30 cellular contexts compared by ENCODE assay signal in genomic region chr11:111358038-111359001, GRCh38. TPM values are rescaled to one million over a fixed set of nuclear protein-coding genes. Genes with fewer than 3 reads are reported as not detected.
DNase-seq lines count a peak whose midpoint lies in the region; ATAC-seq and TF ChIP-seq lines count a peak whose summit lies in the region.
"Had no signal": no experiment of that assay in that cellular context is flagged by ENCODE, and none has a peak within 500 bp of the region (broad histone marks: within the 10 kb centered on the region; RNA-seq: fewer than 3 reads in every experiment).

No MANE protein-coding gene starts in this region.

- no peaks in the 10 kb centered on the region for H4K20me1 ChIP-seq in OCI-LY1 (ENCODE audit: insufficient read depth, low read length)

- H3K18ac ChIP-seq in mesenchymal stem cell (ENCODE audit: low read depth in 1 of 2, low read length in 2 of 2) = no peak overlapping the region

- H4K8ac ChIP-seq in mesenchymal stem cell (ENCODE audit: low read length) = no peak overlapping the region

- peak; percentile 43 for DNase-seq in endodermal cell
- peak in 1 of 2 donors; percentile 28 for DNase-seq in stimulated activated effector memory CD8-positive, alpha-beta T cell treated with anti-CD3 and anti-CD28 coated beads, Interleukin-12 subunit alpha, Interleukin-12 subunit beta, amount 100 ng/mL, for 72 hours (ENCODE audit: low spot score in 2 of 2)
- no peak for DNase-seq in germinal center (ENCODE audit: low spot score)
- no peak for DNase-seq in caudate nucleus (lab: John Stamatoyannopoulos, UW)
- DNase-seq in GM20000 (ENCODE audit: low spot score) = no peak
- DNase-seq in mesenchymal stem cell = no peak
- DNase-seq: activated CD4-positive, alpha-beta T cell treated with anti-CD3 and anti-CD28 coated beads for 48 hours; activated CD8-positive, alpha-beta memory T cell treated with anti-CD3 and anti-CD28 coated beads for 24 hours; amniotic stem cell; DMS79 treated with DMSO at 0.1 percent for 48 hours; gastrocnemius medialis; GDM1; NCI-H1048; NCI-H1694; NCI-H2171; ovary; Right ventricle myocardium superior; stimulated activated naive CD4-positive, alpha-beta T cell; upper lobe of right lung had no signal

- no peak overlapping the region for H4K91ac ChIP-seq in mesenchymal stem cell (ENCODE audit: low read length)

- peak overlapping the region; percentile 40 for H3K9ac ChIP-seq in OCI-LY1 (ENCODE audit: low read length)
- H3K9ac ChIP-seq in endodermal cell (ENCODE audit: extremely low read depth, low read length, poor library complexity, severe bottlenecking) = no peak overlapping the region
- no peak overlapping the region for H3K9ac ChIP-seq in mesenchymal stem cell (ENCODE audit: low read length)

- H3K14ac ChIP-seq in mesenchymal stem cell (ENCODE audit: low read length in 2 of 2) = no peak overlapping the region

- H2BK5ac ChIP-seq in mesenchymal stem cell (ENCODE audit: low read depth, low read length, poor library complexity, severe bottlenecking) = no peak overlapping the region

- no peaks in the 10 kb centered on the region for H3K36me3 Mint-ChIP-seq in endodermal cell (ENCODE audit: low read depth)
- H3K36me3 Mint-ChIP-seq in stimulated activated effector memory CD8-positive, alpha-beta T cell treated with anti-CD3 and anti-CD28 coated beads, Interleukin-12 subunit alpha, Interleukin-12 subunit beta, amount 100 ng/mL, for 72 hours = no peaks in the 10 kb centered on the region
- H3K36me3 Mint-ChIP-seq: brain had no signal

- H3K9me3 ChIP-seq in OCI-LY1 (ENCODE audit: low read length) (no peaks in the 10 kb centered on the region), endodermal cell (ENCODE audit: control insufficient read depth, low read length) (no peaks in the 10 kb centered on the region), mesenchymal stem cell (ENCODE audit: control insufficient read depth, low read length) (no peaks in the 10 kb centered on the region)
- H3K9me3 ChIP-seq: gastrocnemius medialis, ovary, upper lobe of right lung had no signal

- H3K23ac ChIP-seq in mesenchymal stem cell (ENCODE audit: low read length in 2 of 2) = no peak overlapping the region

- no peaks in the 10 kb centered on the region for H3K9me2 ChIP-seq in OCI-LY1 (ENCODE audit: low read depth, low read length)

- no peak overlapping the region for H2BK120ac ChIP-seq in mesenchymal stem cell (ENCODE audit: low read depth, low read length)

- H3K27ac Mint-ChIP-seq in endodermal cell = no peak overlapping the region
- H3K27ac Mint-ChIP-seq in stimulated activated effector memory CD8-positive, alpha-beta T cell treated with anti-CD3 and anti-CD28 coated beads, Interleukin-12 subunit alpha, Interleukin-12 subunit beta, amount 100 ng/mL, for 72 hours = no peak overlapping the region
- H3K27ac Mint-ChIP-seq: brain had no signal

- WGBS in endodermal cell (ENCODE audit: insufficient coverage in 1 of 2, insufficient read length in 1 of 2), 2 experiments = 88 to 92% methylated on average over 21 to 22 of the region's 22 CpGs
- WGBS in mesenchymal stem cell = 78% methylated on average over 22 of the region's 22 CpGs

- no peak overlapping the region for H3K4ac ChIP-seq in mesenchymal stem cell (ENCODE audit: low read depth in 1 of 2, low read length in 2 of 2)

- H3K4me3 ChIP-seq in OCI-LY1 (ENCODE audit: low read depth, low read length, poor library complexity, severe bottlenecking) (peak overlapping the region; percentile 20), endodermal cell (ENCODE audit: low read length) (no peak overlapping the region), mesenchymal stem cell (ENCODE audit: insufficient read depth in 1 of 2, low read depth in 1 of 2, low read length in 2 of 2) (no peak overlapping the region)
- H3K4me3 ChIP-seq: gastrocnemius medialis, hepatocyte, ovary, upper lobe of right lung had no signal

- TF ChIP-seq CTCF in OCI-LY1 (IDR thresholded peaks at IDR 0.05; ENCODE audit: low read length) (no peak), endodermal cell (conservative IDR thresholded peaks at IDR 0.05) (no peak), GM20000 (IDR thresholded peaks at IDR 0.05; ENCODE audit: extremely low read depth, missing control alignments) (no peak)

- H3K4me3 Mint-ChIP-seq in endodermal cell = no peak overlapping the region
- H3K4me3 Mint-ChIP-seq in stimulated activated effector memory CD8-positive, alpha-beta T cell treated with anti-CD3 and anti-CD28 coated beads, Interleukin-12 subunit alpha, Interleukin-12 subunit beta, amount 100 ng/mL, for 72 hours = no peak overlapping the region
- H3K4me3 Mint-ChIP-seq: activated naive CD4-positive, alpha-beta T cell treated with anti-CD3 and anti-CD28 coated beads, Interleukin-2, amount 50 U/mL, for 24 hours; brain had no signal

- ATAC-seq in stimulated activated effector memory CD8-positive, alpha-beta T cell treated with anti-CD3 and anti-CD28 coated beads, Interleukin-12 subunit alpha, Interleukin-12 subunit beta, amount 100 ng/mL, for 72 hours = peak; percentile 12
- ATAC-seq: gastrocnemius medialis, SK-N-SH treated with all-trans-retinoic acid at 6 μM for 48 hours, upper lobe of right lung had no signal

- H2AK5ac ChIP-seq in mesenchymal stem cell (ENCODE audit: low read length, severe bottlenecking) = no peak overlapping the region

- 0 out of 2 replicates have a peak, but pooled peaks cover 4% of the 10 kb centered on the region for H3F3A ChIP-seq in OCI-LY1 (ENCODE audit: insufficient read depth, low read length)

- no peaks in the 10 kb centered on the region for H3K27me3 ChIP-seq in OCI-LY1 (ENCODE audit: insufficient read depth, low read length)
- H3K27me3 ChIP-seq in endodermal cell (ENCODE audit: control insufficient read depth, insufficient read depth, low read length, poor library complexity, severe bottlenecking) = peaks cover 15% of the 10 kb centered on the region
- peaks cover 0 to 16% of the 10 kb centered on the region in 2 experiments for H3K27me3 ChIP-seq in mesenchymal stem cell (ENCODE audit: control insufficient read depth in 1 of 2, insufficient read depth in 1 of 2, low read length in 2 of 2)
- H3K27me3 ChIP-seq: gastrocnemius medialis, hepatocyte, ovary, upper lobe of right lung had no signal

- H3K4me1 Mint-ChIP-seq in endodermal cell = peaks cover 30% of the 10 kb centered on the region
- no peaks in the 10 kb centered on the region for H3K4me1 Mint-ChIP-seq in stimulated activated effector memory CD8-positive, alpha-beta T cell treated with anti-CD3 and anti-CD28 coated beads, Interleukin-12 subunit alpha, Interleukin-12 subunit beta, amount 100 ng/mL, for 72 hours
- H3K4me1 Mint-ChIP-seq: brain had no signal

- H3K9me3 Mint-ChIP-seq in endodermal cell = no peaks in the 10 kb centered on the region
- H3K9me3 Mint-ChIP-seq in stimulated activated effector memory CD8-positive, alpha-beta T cell treated with anti-CD3 and anti-CD28 coated beads, Interleukin-12 subunit alpha, Interleukin-12 subunit beta, amount 100 ng/mL, for 72 hours = no peaks in the 10 kb centered on the region
- H3K9me3 Mint-ChIP-seq: activated naive CD4-positive, alpha-beta T cell treated with anti-CD3 and anti-CD28 coated beads, Interleukin-2, amount 50 U/mL, for 24 hours; brain had no signal

- H3K79me2 ChIP-seq in OCI-LY1 (ENCODE audit: insufficient read depth, low read length) = peaks cover 23% of the 10 kb centered on the region
- H3K79me2 ChIP-seq: hepatocyte had no signal

- peak overlapping the region; percentile 69 for H3K4me2 ChIP-seq in OCI-LY1 (ENCODE audit: low read length)
- no peak overlapping the region for H3K4me2 ChIP-seq in mesenchymal stem cell (ENCODE audit: low read length, poor library complexity, severe bottlenecking)
- H3K4me2 ChIP-seq: hepatocyte had no signal

- H3K27ac ChIP-seq in OCI-LY1 (ENCODE audit: low read depth, low read length, poor library complexity, severe bottlenecking) = peak overlapping the region; percentile 90
- no peak overlapping the region for H3K27ac ChIP-seq in endodermal cell (ENCODE audit: low read depth, low read length)
- no peak overlapping the region for H3K27ac ChIP-seq in caudate nucleus (ENCODE audit: low read depth, low read length)
- H3K27ac ChIP-seq in mesenchymal stem cell (ENCODE audit: low read length, poor library complexity, severe bottlenecking) = no peak overlapping the region
- H3K27ac ChIP-seq: gastrocnemius medialis, ovary, upper lobe of right lung had no signal

- no peak overlapping the region for H2BK15ac ChIP-seq in mesenchymal stem cell (ENCODE audit: low read depth, poor library complexity, severe bottlenecking)

- peaks cover 16% of the 10 kb centered on the region for H3K27me3 Mint-ChIP-seq in endodermal cell (ENCODE audit: insufficient read depth)
- H3K27me3 Mint-ChIP-seq: activated naive CD4-positive, alpha-beta T cell treated with anti-CD3 and anti-CD28 coated beads, Interleukin-2, amount 50 U/mL, for 24 hours had no signal

- no peak overlapping the region for H2BK12ac ChIP-seq in mesenchymal stem cell (ENCODE audit: low read length in 2 of 2)

- H3K4me1 ChIP-seq in OCI-LY1 (ENCODE audit: insufficient read depth, low read length, severe bottlenecking) (peaks cover 93% of the 10 kb centered on the region), endodermal cell (ENCODE audit: control insufficient read depth, insufficient read depth, low read length) (peaks cover 8% of the 10 kb centered on the region), mesenchymal stem cell (ENCODE audit: control insufficient read depth, insufficient read depth, low read depth, low read length) (no peaks in the 10 kb centered on the region)
- H3K4me1 ChIP-seq: gastrocnemius medialis, upper lobe of right lung had no signal

- TF ChIP-seq POLR2A in GM15510 (IDR thresholded peaks at IDR 0.05; ENCODE audit: borderline replicate concordance, extremely low read depth, insufficient read length) = peak; percentile 41

- H3K79me1 ChIP-seq in mesenchymal stem cell (replicated peaks; ENCODE audit: low read length, poor library complexity, severe bottlenecking) = no peaks in the 10 kb centered on the region

- H2AFZ ChIP-seq in OCI-LY1 (ENCODE audit: low read length) (no peak overlapping the region), mesenchymal stem cell (ENCODE audit: low read depth, low read length) (no peak overlapping the region)
- H2AFZ ChIP-seq: hepatocyte had no signal

- H3K36me3 ChIP-seq in OCI-LY1 (ENCODE audit: insufficient read depth, low read length) (peaks cover 100% of the 10 kb centered on the region), endodermal cell (ENCODE audit: control insufficient read depth, insufficient read depth, low read length) (no peaks in the 10 kb centered on the region), mesenchymal stem cell (ENCODE audit: control insufficient read depth in 1 of 2, insufficient read depth in 2 of 2, low read depth in 1 of 2, low read length in 2 of 2) (no peaks in the 10 kb centered on the region)
- H3K36me3 ChIP-seq: gastrocnemius medialis, ovary, upper lobe of right lung had no signal

RNA-seq across cellular contexts. Expression of gene POU2AF1, which starts 20.8 kb away (rescaled TPM):
- under 1 TPM; 0.46 to 0.77 TPM for total RNA-seq in endodermal cell
- polyA plus RNA-seq in endodermal cell (2013, experiment 1 of 2) = not detected
- polyA plus RNA-seq in endodermal cell (2013, experiment 2 of 2) = not detected
- polyA plus RNA-seq in mesenchymal stem cell (2013, experiment 1 of 2) = not detected
- polyA plus RNA-seq in mesenchymal stem cell (2013, experiment 2 of 2) = not detected
- total RNA-seq: lung microvascular endothelial cell, NCI-H460, skeletal muscle tissue had no signal
- polyA plus RNA-seq: neural cell had no signal

RNA-seq across cellular contexts. Expression of gene POU2AF3, which starts 60.0 kb away (rescaled TPM):
- total RNA-seq in endodermal cell = 1 to 10 TPM in 1 of 2 donors, under 1 TPM in 1; 0.55 to 1.8 TPM
- 1.6 TPM for polyA plus RNA-seq in endodermal cell (2013, experiment 1 of 2)
- polyA plus RNA-seq in endodermal cell (2013, experiment 2 of 2) = 1.4 TPM
- 0.04 TPM for polyA plus RNA-seq in mesenchymal stem cell (2013, experiment 1 of 2)
- not detected for polyA plus RNA-seq in mesenchymal stem cell (2013, experiment 2 of 2)
- total RNA-seq: lung microvascular endothelial cell; T-helper 2 cell treated with Interferon-gamma antibody and Interleukin-4, amounts not matched to agents 100 ng/mL and 5 ng/mL, for 36 hours had no signal
- polyA plus RNA-seq: neural cell had no signal
